In the genomic region with DNA sequence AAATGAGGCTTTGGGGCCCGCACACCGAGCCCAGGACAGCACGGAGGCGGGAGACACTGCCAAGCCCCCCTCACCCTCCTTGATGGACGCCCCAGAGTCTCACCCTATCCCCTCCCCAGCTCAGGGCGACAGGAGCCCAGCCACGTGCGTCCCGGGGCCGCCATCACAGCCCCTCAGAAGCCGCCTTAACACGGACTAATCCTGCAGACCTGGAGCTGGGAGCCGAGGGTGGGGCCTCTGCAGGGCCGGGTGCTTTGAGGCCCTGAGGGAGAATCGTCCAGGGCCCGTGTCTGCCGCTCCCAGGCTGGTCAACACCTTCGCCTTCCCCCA, we compare ENCODE assay signal across 34 cellular contexts.
"Had no signal": no experiment of that assay in that cellular context is flagged by ENCODE, and none has a peak within 500 bp of the region (broad histone marks: within the 10 kb centered on the region; RNA-seq: fewer than 3 reads in every experiment).

No MANE protein-coding gene starts in this region.

- H3K4me2 ChIP-seq: KMS-11 had no signal

- H3K9ac ChIP-seq: KMS-11 had no signal

- H3K36me3 ChIP-seq: MG63 had no signal

- H3K9me3 ChIP-seq: MG63 had no signal

- DNase-seq: Karpas-422, Kasumi-1, KG1, MG63, MM.1S, MV-4-11, NCI-H1048, NCI-H1092, NCI-H1092 treated with DMSO at 0.1 percent for 48 hours, NCI-H1105, NCI-H1105 treated with DMSO at 0.1 percent for 48 hours, NCI-H1417, NCI-H1417 treated with DMSO at 0.1 percent for 48 hours, NCI-H1436, NCI-H1436 treated with DMSO at 0.1 percent for 48 hours, NCI-H146, NCI-H1694, NCI-H1694 treated with DMSO at 0.1 percent for 48 hours, NCI-H187, NCI-H187 treated with DMSO at 0.1 percent for 48 hours, NCI-H1930, NCI-H2029, NCI-H2029 treated with DMSO at 0.1 percent for 48 hours, NCI-H2081, NCI-H2081 treated with DMSO at 0.1 percent for 48 hours, NCI-H2107, NCI-H2171, NCI-H2171 treated with DMSO at 0.1 percent for 48 hours, NCI-H2227 treated with DMSO at 0.1 percent for 48 hours, NCI-H226, NCI-H345, NCI-H446, NCI-H446 treated with DMSO at 0.1 percent for 48 hours had no signal

- H3K27ac ChIP-seq: KMS-11 had no signal

- H3K4me3 ChIP-seq: MG63 had no signal
